21 cellular contexts compared by ENCODE assay signal in the genomic region with DNA sequence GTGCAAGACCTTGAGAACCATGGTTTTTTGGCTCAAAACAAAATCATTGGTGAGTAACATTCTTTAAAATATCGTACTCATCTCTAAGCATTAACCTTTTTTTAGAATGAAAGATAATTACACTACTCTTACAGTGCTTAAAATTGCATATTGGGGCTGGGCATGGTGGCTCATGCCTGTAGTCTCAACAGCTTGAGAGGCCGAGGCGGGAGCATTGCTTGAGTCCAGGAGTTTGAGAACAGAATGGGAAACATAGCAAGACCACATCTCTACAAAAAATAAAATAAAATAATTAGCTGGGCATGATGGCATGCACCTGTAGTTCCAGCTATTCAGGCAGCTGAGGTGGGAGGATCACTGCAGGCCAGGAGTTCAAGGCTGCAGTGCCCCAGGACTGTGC. TPM values are rescaled to one million over a fixed set of nuclear protein-coding genes. Genes with fewer than 3 reads are reported as not detected.
DNase-seq lines count a peak whose midpoint lies in the region; ATAC-seq and TF ChIP-seq lines count a peak whose summit lies in the region.
"Had no signal": no experiment of that assay in that cellular context is flagged by ENCODE, and none has a peak within 500 bp of the region (broad histone marks: within the 10 kb centered on the region; RNA-seq: fewer than 3 reads in every experiment).

No MANE protein-coding gene starts in this region.

- peaks cover 3% of the 10 kb centered on the region for H3K27me3 Mint-ChIP-seq in nephron (ENCODE audit: low read depth)
- peaks cover 42% of the 10 kb centered on the region for H3K27me3 Mint-ChIP-seq in activated T-helper 1 cell treated with anti-CD3 and anti-CD28 coated beads, Interleukin-12 subunit alpha, Interleukin-12 subunit beta, Interleukin-2, Interleukin-4 antibody, amounts not matched to agents 30 ng/mL and 10 ng/mL and 1 ng/mL, durations not matched to agents 14 hours and 24 hours and 36 hours (ENCODE audit: insufficient read depth)
- H3K27me3 Mint-ChIP-seq: CD4-positive, alpha-beta T cell had no signal

- no peaks in the 10 kb centered on the region for H3K4me1 ChIP-seq in right cardiac atrium (ENCODE audit: control insufficient read depth, insufficient read depth, low read length)
- H3K4me1 ChIP-seq in IMR-90 (ENCODE audit: control insufficient read depth, insufficient read depth, low read length), result peaks cover 17% of the 10 kb centered on the region

- H3K27ac ChIP-seq in right cardiac atrium (ENCODE audit: low read length), result no peak overlapping the region
- no peak overlapping the region for H3K27ac ChIP-seq in IMR-90 (ENCODE audit: insufficient read depth, low read length)
- H3K27ac ChIP-seq: A549 had no signal

- peak overlapping the region; percentile 91; the same call in 2 of the 3 replicates for H2BK15ac ChIP-seq in IMR-90 (ENCODE audit: low read depth, low read length)

- H3K4ac ChIP-seq in IMR-90 (ENCODE audit: low read depth, low read length), result peak overlapping the region; percentile 79

- H3K27me3 ChIP-seq in right cardiac atrium (ENCODE audit: control insufficient read depth, insufficient read depth) (no peaks in the 10 kb centered on the region), IMR-90 (ENCODE audit: control insufficient read depth, insufficient read depth, low read length) (no peaks in the 10 kb centered on the region)
- H3K27me3 ChIP-seq: BE2C; BLaER1 treated with 17β-estradiol and CSF1 and Interleukin-3, amounts not matched to agents 10 nM and 100 nM had no signal

- H3K27ac Mint-ChIP-seq in nephron, result no peak overlapping the region
- H3K27ac Mint-ChIP-seq in activated T-helper 1 cell treated with anti-CD3 and anti-CD28 coated beads, Interleukin-12 subunit alpha, Interleukin-12 subunit beta, Interleukin-2, Interleukin-4 antibody, amounts not matched to agents 30 ng/mL and 10 ng/mL and 1 ng/mL, durations not matched to agents 14 hours and 24 hours and 36 hours, result no peak overlapping the region
- H3K27ac Mint-ChIP-seq: CD14-positive monocyte; CD4-positive, alpha-beta T cell had no signal

- no peak overlapping the region for H2AK9ac ChIP-seq in IMR-90 (replicated peaks; ENCODE audit: low read depth, low read length, poor library complexity)

- no peak for TF ChIP-seq RAD21 in IMR-90 (IDR thresholded peaks at IDR 0.05; ENCODE audit: low read length)

- peak overlapping the region in 1 of 2 experiments; percentile 46; a peak in 2 of 4 replicates for H4K8ac ChIP-seq in IMR-90 (ENCODE audit: low read depth in 2 of 2, low read length in 2 of 2)

- H3K4me2 ChIP-seq in IMR-90 (ENCODE audit: low read depth, low read length), result no peak overlapping the region
- H3K4me2 ChIP-seq: A549 had no signal

- dilution Hi-C loops in IMR-90 (cut with HindIII; ENCODE audit: low sequenced_read_pairs, unreplicated experiment), result no loop called here

- TF ChIP-seq CTCF in IMR-90 (conservative IDR thresholded peaks at IDR 0.05; ENCODE audit: low read depth, low read length), result no peak
- no peak for TF ChIP-seq CTCF in nephron (IDR thresholded peaks at IDR 0.05; ENCODE audit: unreplicated experiment in 3 of 3)

- no peaks in the 10 kb centered on the region for H3K9me3 Mint-ChIP-seq in nephron
- no peaks in the 10 kb centered on the region for H3K9me3 Mint-ChIP-seq in activated T-helper 1 cell treated with anti-CD3 and anti-CD28 coated beads, Interleukin-12 subunit alpha, Interleukin-12 subunit beta, Interleukin-2, Interleukin-4 antibody, amounts not matched to agents 30 ng/mL and 10 ng/mL and 1 ng/mL, durations not matched to agents 14 hours and 24 hours and 36 hours
- H3K9me3 Mint-ChIP-seq: CD14-positive monocyte; CD4-positive, alpha-beta T cell; CD8-positive, alpha-beta memory T cell had no signal

- DNase-seq in cardiac septum (ENCODE audit: low spot score), result peak; percentile 53
- DNase-seq in right cardiac atrium, result no peak
- no peak for DNase-seq in IMR-90
- DNase-seq in activated T-helper 1 cell treated with anti-CD3 and anti-CD28 coated beads, Interleukin-12 subunit alpha, Interleukin-12 subunit beta, Interleukin-2, Interleukin-4 antibody, amounts not matched to agents 30 ng/mL and 10 ng/mL and 1 ng/mL, durations not matched to agents 14 hours and 24 hours and 36 hours (ENCODE audit: low spot score), result no peak
- DNase-seq in activated T-cell treated with anti-CD3 and anti-CD28 coated beads, Interleukin-2, amount 50 U/mL, for 48 hours, result no peak
- DNase-seq: 8988T; ACHN; AML-193; BE2C; CD4-positive, alpha-beta T cell; CD8-positive, alpha-beta memory T cell; DMS 273 treated with DMSO at 0.1 percent for 48 hours; DMS79; EL; GDM1; GOT3 had no signal

- intact Hi-C loops in cardiac septum (cut with DNase I), result no loop called here
- intact Hi-C loops in right cardiac atrium (cut with DNase I), result no loop called here
- intact Hi-C loops in IMR-90 (cut with micrococcal nuclease), result no loop called here
- intact Hi-C loops in activated T-helper 1 cell treated with anti-CD3 and anti-CD28 coated beads, Interleukin-12 subunit alpha, Interleukin-12 subunit beta, Interleukin-2, Interleukin-4 antibody, amounts not matched to agents 30 ng/mL and 10 ng/mL and 1 ng/mL, durations not matched to agents 14 hours and 24 hours and 36 hours (cut with micrococcal nuclease), result loop anchor here (10.0 kb wide), 1 partner anchor 209 kb away; a partner anchor contains a TSS

- WGBS in right cardiac atrium, result 96% methylated on average over 3 of the region's 3 CpGs
- WGBS in IMR-90 (ENCODE audit: extremely low coverage in 2 of 2, insufficient read length in 1 of 2), 2 experiments, result no CpG with 5 or more reads among the region's 3 CpGs

- peak overlapping the region; percentile 77 for H2BK20ac ChIP-seq in IMR-90 (ENCODE audit: low read depth, low read length)

- H2AK5ac ChIP-seq in IMR-90 (ENCODE audit: low read depth, low read length), result peak overlapping the region; percentile 83; the same call in 1 of the 2 replicates

- POLR2A ChIA-PET in IMR-90 (lab: Charles Lee; ENCODE audit: unreplicated experiment), result no interaction called here

- H3K4me3 ChIP-seq in right cardiac atrium (ENCODE audit: low read length), result no peak overlapping the region
- H3K4me3 ChIP-seq in IMR-90 (ENCODE audit: insufficient read depth, low read depth, low read length), result no peak overlapping the region
- H3K4me3 ChIP-seq: A549; BLaER1 treated with 17β-estradiol and CSF1 and Interleukin-3, amounts not matched to agents 10 nM and 100 nM; HAP-1 had no signal

- no peak overlapping the region for H2AFZ ChIP-seq in IMR-90 (replicated peaks; ENCODE audit: low read length, poor library complexity)

- no peaks in the 10 kb centered on the region for H3K36me3 Mint-ChIP-seq in nephron (ENCODE audit: low read depth)
- peaks cover 2% of the 10 kb centered on the region for H3K36me3 Mint-ChIP-seq in activated T-helper 1 cell treated with anti-CD3 and anti-CD28 coated beads, Interleukin-12 subunit alpha, Interleukin-12 subunit beta, Interleukin-2, Interleukin-4 antibody, amounts not matched to agents 30 ng/mL and 10 ng/mL and 1 ng/mL, durations not matched to agents 14 hours and 24 hours and 36 hours (ENCODE audit: low read depth)
- H3K36me3 Mint-ChIP-seq: CD14-positive monocyte had no signal

- in situ Hi-C loops in IMR-90 (cut with MboI; ENCODE audit: low sequenced_read_pairs), result no loop called here

- peak overlapping the region; percentile 82 for H3K14ac ChIP-seq in IMR-90 (replicated peaks; ENCODE audit: low read depth, low read length)

- H3K4me1 Mint-ChIP-seq in nephron, result peaks cover 36% of the 10 kb centered on the region
- H3K4me1 Mint-ChIP-seq in activated T-helper 1 cell treated with anti-CD3 and anti-CD28 coated beads, Interleukin-12 subunit alpha, Interleukin-12 subunit beta, Interleukin-2, Interleukin-4 antibody, amounts not matched to agents 30 ng/mL and 10 ng/mL and 1 ng/mL, durations not matched to agents 14 hours and 24 hours and 36 hours (ENCODE audit: low read depth), result peaks cover 6% of the 10 kb centered on the region

- no peak overlapping the region for H3K9ac ChIP-seq in IMR-90 (ENCODE audit: low read depth, low read length)
- H3K9ac ChIP-seq: BLaER1 treated with 17β-estradiol and CSF1 and Interleukin-3, amounts not matched to agents 10 nM and 100 nM had no signal

- H2BK120ac ChIP-seq in IMR-90 (ENCODE audit: low read depth, low read length), result peak overlapping the region; percentile 86; the same call in 1 of the 2 replicates

- H3K18ac ChIP-seq in IMR-90 (ENCODE audit: low read depth, low read length), result peak overlapping the region; percentile 80; the same call in 1 of the 2 replicates

- H3K9me3 ChIP-seq in right cardiac atrium (ENCODE audit: control insufficient read depth, low read length) (no peaks in the 10 kb centered on the region), IMR-90 (ENCODE audit: control insufficient read depth, insufficient read depth, low read length) (no peaks in the 10 kb centered on the region)
- H3K9me3 ChIP-seq: A549; BE2C; BLaER1 treated with 17β-estradiol and CSF1 and Interleukin-3, amounts not matched to agents 10 nM and 100 nM; HAP-1 had no signal

- peak overlapping the region; percentile 57 for H4K91ac ChIP-seq in IMR-90 (ENCODE audit: insufficient read depth, low read depth, low read length)

- peaks cover 10 to 29% of the 10 kb centered on the region in 2 experiments; a peak in 3 of 4 replicates for H3K79me1 ChIP-seq in IMR-90 (ENCODE audit: low read depth in 1 of 2, low read length in 2 of 2)

- H3K4me3 Mint-ChIP-seq in nephron, result peak overlapping the region in 2 of 3 experiments; percentile 51 to 55
- no peak overlapping the region for H3K4me3 Mint-ChIP-seq in activated T-helper 1 cell treated with anti-CD3 and anti-CD28 coated beads, Interleukin-12 subunit alpha, Interleukin-12 subunit beta, Interleukin-2, Interleukin-4 antibody, amounts not matched to agents 30 ng/mL and 10 ng/mL and 1 ng/mL, durations not matched to agents 14 hours and 24 hours and 36 hours

- H3K9me1 ChIP-seq in IMR-90 (ENCODE audit: insufficient read depth, low read length), result peaks cover 12% of the 10 kb centered on the region

- TF ChIP-seq POLR2A in IMR-90 (IDR thresholded peaks at IDR 0.05; ENCODE audit: low read depth, low read length), result no peak

- BruUV-seq in IMR-90 (replicated peaks; lab: Mats Ljungman, UMichigan), result no TSS peak

- H4K20me1 ChIP-seq in IMR-90 (ENCODE audit: insufficient read depth, low read length), result no peaks in the 10 kb centered on the region; the same call in 1 of the 2 replicates

- H3K36me3 ChIP-seq in IMR-90 (ENCODE audit: control insufficient read depth, insufficient read depth, low read length), result no peaks in the 10 kb centered on the region
- H3K36me3 ChIP-seq: HAP-1 had no signal

- no peak overlapping the region for H3K56ac ChIP-seq in IMR-90 (ENCODE audit: extremely low read depth, insufficient read depth, low read length)

- peak overlapping the region; percentile 41; the same call in 1 of the 2 replicates for H3K23ac ChIP-seq in IMR-90 (ENCODE audit: low read depth, low read length)

- CTCF ChIA-PET in IMR-90 (lab: Yijun Ruan, JAX), result no interaction called here

- no peak overlapping the region for H2BK5ac ChIP-seq in IMR-90 (ENCODE audit: low read depth, low read length, poor library complexity, severe bottlenecking)

- ATAC-seq in right cardiac atrium (no peak), IMR-90 (ENCODE audit: low read depth) (no peak)
- ATAC-seq: A549 had no signal

- peak overlapping the region; percentile 41; the same call in 1 of the 2 replicates for H4K5ac ChIP-seq in IMR-90 (ENCODE audit: low read depth, low read length)

RNA-seq across cellular contexts. Expression of a gene that starts 2.9 kb away (rescaled TPM):
- total RNA-seq in cardiac septum (5.8 TPM), right cardiac atrium (10 to 100 TPM in 1 of 4 donors, 1 to 10 TPM in 3; 7.4 to 10.1 (median 8.6) TPM), IMR-90 (2012; rRNA removed) (23.5 and 27.2 TPM in 2 replicates)
- polyA plus RNA-seq in right cardiac atrium (4.3 TPM), IMR-90 (2012; rRNA removed) (38.5 and 44.0 TPM in 2 replicates)
- polyA plus RNA-seq in IMR-90 (2012; cell fraction: cytosol; rRNA removed), result 20.8 and 23.4 TPM in 2 replicates
- 17.3 and 54.7 TPM in 2 replicates for polyA plus RNA-seq in IMR-90 (2012; cell fraction: nucleus; rRNA removed; ENCODE audit: low replicate concordance)
- total RNA-seq in activated T-helper 1 cell treated with anti-CD3 and anti-CD28 coated beads, Interleukin-12 subunit alpha, Interleukin-12 subunit beta, Interleukin-2, Interleukin-4 antibody, amounts not matched to agents 30 ng/mL and 10 ng/mL and 1 ng/mL, durations not matched to agents 14 hours and 24 hours and 36 hours, result 3.8 and 4.4 TPM in 2 replicates
